Comparison of ENCODE assay signal across 1 cellular context in genomic region chr15:90425726-90426346, GRCh38.
TF ChIP-seq lines count a peak whose summit lies in the region.

No MANE protein-coding gene starts in this region.

TF ChIP-seq in WTC11, 78 proteins besides CTCF, POLR2A, EP300 and RAD21 (continued from another document):
- TF ChIP-seq PRDM15 (CRISPR knock-in tag; IDR thresholded peaks at IDR 0.05) = no peak
- no peak for TF ChIP-seq MYBL2 (CRISPR knock-in tag; IDR thresholded peaks at IDR 0.05)
- TF ChIP-seq AR (CRISPR knock-in tag; IDR thresholded peaks at IDR 0.05) = no peak
